Comparison of ENCODE assay signal across 8 cellular contexts in genomic region chrX:23742174-23742692, GRCh38. TPM values are rescaled to one million over a fixed set of nuclear protein-coding genes. Genes with fewer than 3 reads are reported as not detected.
DNase-seq lines count a peak whose midpoint lies in the region; ATAC-seq and TF ChIP-seq lines count a peak whose summit lies in the region.

No MANE protein-coding gene starts in this region.

- H3K4me3 ChIP-seq in right atrium auricular region, result peak overlapping the region; percentile 66 to 79

- H3K9me3 ChIP-seq in right atrium auricular region, result no peaks in the 10 kb centered on the region

- H3K4me1 ChIP-seq in right atrium auricular region, result peaks cover 0 to 7% of the 10 kb centered on the region in 2 donors

- TF ChIP-seq CTCF in AG09319 (IDR thresholded peaks at IDR 0.05; ENCODE audit: low read depth, low read length), result no peak
- TF ChIP-seq CTCF in right atrium auricular region (IDR thresholded peaks at IDR 0.05), result peak in 1 of 2 donors; percentile 34

- ATAC-seq in GM18907 (IDR thresholded peaks at IDR 0.05; ENCODE audit: unreplicated experiment), result peak; percentile 28

- H3K27ac ChIP-seq in right atrium auricular region, result peak overlapping the region; percentile 93 to 98

- H3K27me3 ChIP-seq in right atrium auricular region, result no peaks in the 10 kb centered on the region

- H3K36me3 ChIP-seq in right atrium auricular region, result no peaks in the 10 kb centered on the region

- peak; percentile 56 for DNase-seq in AG09319 (ENCODE audit: extremely low read depth, low read depth)
- peak; percentile 51 for DNase-seq in NCI-H526 treated with DMSO at 0.1 percent for 48 hours (lab: John Stamatoyannopoulos, UW)
- peak; percentile 49 for DNase-seq in amniotic stem cell (lab: John Stamatoyannopoulos, UW)
- DNase-seq in right atrium auricular region (ENCODE audit: low spot score), result peak; percentile 61
- DNase-seq in renal cortical epithelial cell (ENCODE audit: low read depth), result peak; percentile 79
- no peak for DNase-seq in COR-L47 (lab: John Stamatoyannopoulos, UW)
- no peak for DNase-seq in pons (ENCODE audit: low spot score)

RNA-seq across cellular contexts. Expression of gene ACOT9, which starts 0.8 kb away (rescaled TPM):
- total RNA-seq in right atrium auricular region (10 to 100 TPM; 39.6 to 43.6 TPM), renal cortical epithelial cell (51.2 and 112 TPM in 2 replicates)

RNA-seq across cellular contexts. Expression of gene SAT1, which starts 40.7 kb away (rescaled TPM):
- total RNA-seq in right atrium auricular region (100 to 1,000 TPM; 513 to 713 TPM), renal cortical epithelial cell (569 and 976 TPM in 2 replicates)

Comparison
In these comparisons a context has a peak if more than half of its experiments do, and no peak if none do; other contexts are left out.
1. DNase-seq: peak in AG09319 (single experiment), NCI-H526 treated with DMSO at 0.1 percent for 48 hours (single experiment), amniotic stem cell (single experiment), right atrium auricular region (single experiment) and renal cortical epithelial cell (single experiment); none in COR-L47 (single experiment) and pons (single experiment).